27 cellular contexts compared by ENCODE assay signal in genomic region chr11:26847977-26848376, GRCh38.
DNase-seq lines count a peak whose midpoint lies in the region; ATAC-seq and TF ChIP-seq lines count a peak whose summit lies in the region.
"Had no signal": no experiment of that assay in that cellular context is flagged by ENCODE, and none has a peak within 500 bp of the region (broad histone marks: within the 10 kb centered on the region; RNA-seq: fewer than 3 reads in every experiment).

No MANE protein-coding gene starts in this region.

- H3K4me3 ChIP-seq in GM23248 (no peak overlapping the region), esophagus squamous epithelium (no peak overlapping the region), right cardiac atrium (ENCODE audit: low read length) (no peak overlapping the region), suprapubic skin (no peak overlapping the region)
- H3K4me3 ChIP-seq: A549, left lung, neural progenitor cell, Peyer's patch had no signal

- no peak overlapping the region for H3K9ac ChIP-seq in GM23248
- H3K9ac ChIP-seq: neural progenitor cell had no signal

- peaks cover 4% of the 10 kb centered on the region for H3K9me3 Mint-ChIP-seq in type B pancreatic cell
- H3K9me3 Mint-ChIP-seq: neural progenitor cell had no signal

- H3K9me2 ChIP-seq in GM23248 (ENCODE audit: insufficient read depth), result no peaks in the 10 kb centered on the region; the same call in 1 of the 2 replicates

- intact Hi-C loops in esophagus squamous epithelium (cut with DNase I), result no loop called here
- intact Hi-C loops in right cardiac atrium (cut with DNase I), result no loop called here

- no peak for TF ChIP-seq EP300 in suprapubic skin (IDR thresholded peaks at IDR 0.05)

- no peaks in the 10 kb centered on the region for H3K36me3 Mint-ChIP-seq in type B pancreatic cell
- H3K36me3 Mint-ChIP-seq: activated naive CD4-positive, alpha-beta T cell treated with anti-CD3 and anti-CD28 coated beads, Interleukin-2, amount 10 ng/mL, durations not matched to agents 7 days and 5 days; CD4-positive, CD25-positive, alpha-beta regulatory T cell; neural progenitor cell; stimulated activated effector memory CD8-positive, alpha-beta T cell treated with anti-CD3 and anti-CD28 coated beads, Interleukin-12 subunit alpha, Interleukin-12 subunit beta, amount 100 ng/mL, for 72 hours; T-cell had no signal

- H3K4me3 Mint-ChIP-seq in type B pancreatic cell, result no peak overlapping the region
- H3K4me3 Mint-ChIP-seq: activated naive CD4-positive, alpha-beta T cell treated with anti-CD3 and anti-CD28 coated beads, Interleukin-2, amount 10 ng/mL, durations not matched to agents 7 days and 5 days; activated T-helper 1 cell treated with anti-CD3 and anti-CD28 coated beads, Interleukin-12 subunit alpha, Interleukin-12 subunit beta, Interleukin-2, Interleukin-4 antibody, amounts not matched to agents 30 ng/mL and 10 ng/mL and 1 ng/mL, durations not matched to agents 14 hours and 24 hours and 36 hours; CD4-positive, CD25-positive, alpha-beta regulatory T cell; neural progenitor cell; stimulated activated effector memory CD8-positive, alpha-beta T cell treated with anti-CD3 and anti-CD28 coated beads, Interleukin-12 subunit alpha, Interleukin-12 subunit beta, amount 100 ng/mL, for 72 hours; T-cell had no signal

- no peak for DNase-seq in GM23248
- DNase-seq in esophagus squamous epithelium (lab: John Stamatoyannopoulos, UW), result no peak
- DNase-seq in right cardiac atrium, result no peak
- DNase-seq in suprapubic skin (ENCODE audit: low spot score in 2 of 2), result no peak
- no peak for DNase-seq in NCI-H1694 treated with DMSO at 0.1 percent for 48 hours (lab: John Stamatoyannopoulos, UW)
- no peak for DNase-seq in SW480 (ENCODE audit: low spot score)
- no peak for DNase-seq in type B pancreatic cell (ENCODE audit: extremely low spot score, unreplicated experiment)
- DNase-seq in foreskin keratinocyte, result no peak
- DNase-seq: activated naive CD4-positive, alpha-beta T cell treated with anti-CD3 and anti-CD28 coated beads, Interleukin-2, amount 10 ng/mL, durations not matched to agents 7 days and 5 days; AML-193; CD4-positive, CD25-positive, alpha-beta regulatory T cell; DND-41; glutamatergic neuron; islet precursor cell; left lung; NCI-H1417 treated with DMSO at 0.1 percent for 48 hours; NCI-H2107; NCI-H748 treated with DMSO at 0.1 percent for 48 hours; Peyer's patch; substantia nigra; T-cell had no signal

- no peaks in the 10 kb centered on the region for H3K27me3 Mint-ChIP-seq in type B pancreatic cell
- H3K27me3 Mint-ChIP-seq: activated naive CD4-positive, alpha-beta T cell treated with anti-CD3 and anti-CD28 coated beads, Interleukin-2, amount 10 ng/mL, durations not matched to agents 7 days and 5 days; CD4-positive, CD25-positive, alpha-beta regulatory T cell; T-cell had no signal

- H3K4me1 Mint-ChIP-seq in type B pancreatic cell (ENCODE audit: unreplicated experiment), result peaks cover 22% of the 10 kb centered on the region
- H3K4me1 Mint-ChIP-seq: activated naive CD4-positive, alpha-beta T cell treated with anti-CD3 and anti-CD28 coated beads, Interleukin-2, amount 10 ng/mL, durations not matched to agents 7 days and 5 days; stimulated activated effector memory CD8-positive, alpha-beta T cell treated with anti-CD3 and anti-CD28 coated beads, Interleukin-12 subunit alpha, Interleukin-12 subunit beta, amount 100 ng/mL, for 72 hours; T-cell had no signal

- H3K27me3 ChIP-seq in GM23248 (replicated peaks; ENCODE audit: insufficient read depth), result no peaks in the 10 kb centered on the region
- no peaks in the 10 kb centered on the region for H3K27me3 ChIP-seq in esophagus squamous epithelium
- no peaks in the 10 kb centered on the region for H3K27me3 ChIP-seq in right cardiac atrium (ENCODE audit: control insufficient read depth, insufficient read depth)
- no peaks in the 10 kb centered on the region for H3K27me3 ChIP-seq in suprapubic skin
- H3K27me3 ChIP-seq in foreskin keratinocyte, result no peaks in the 10 kb centered on the region
- H3K27me3 ChIP-seq: brain microvascular endothelial cell, left lung, neural progenitor cell, Peyer's patch had no signal

- 14 to 17% methylated on average over 1 of the region's 1 CpG for WGBS in GM23248 (ENCODE audit: low coverage in 1 of 2, low lambda C conversion rate in 2 of 2, missing lambda C conversion rate in 2 of 2), 2 experiments
- 22 to 57% methylated on average over 1 of the region's 1 CpG for WGBS in esophagus squamous epithelium, 2 donors
- 39% methylated on average over 1 of the region's 1 CpG for WGBS in right cardiac atrium
- 32% methylated on average over 1 of the region's 1 CpG for WGBS in suprapubic skin

- no peak overlapping the region for H3K27ac Mint-ChIP-seq in type B pancreatic cell
- H3K27ac Mint-ChIP-seq: activated naive CD4-positive, alpha-beta T cell treated with anti-CD3 and anti-CD28 coated beads, Interleukin-2, amount 10 ng/mL, durations not matched to agents 7 days and 5 days; activated T-helper 1 cell treated with anti-CD3 and anti-CD28 coated beads, Interleukin-12 subunit alpha, Interleukin-12 subunit beta, Interleukin-2, Interleukin-4 antibody, amounts not matched to agents 30 ng/mL and 10 ng/mL and 1 ng/mL, durations not matched to agents 14 hours and 24 hours and 36 hours; CD4-positive, CD25-positive, alpha-beta regulatory T cell; neural progenitor cell; stimulated activated effector memory CD8-positive, alpha-beta T cell treated with anti-CD3 and anti-CD28 coated beads, Interleukin-12 subunit alpha, Interleukin-12 subunit beta, amount 100 ng/mL, for 72 hours; T-cell had no signal

- H2AFZ ChIP-seq in GM23248, result peak overlapping the region; percentile 27; the same call in 1 of the 2 replicates
- H2AFZ ChIP-seq: neural progenitor cell had no signal

- ATAC-seq in right cardiac atrium (peak; percentile 7 to 25), foreskin keratinocyte (no peak)
- ATAC-seq: A549; HepG2; left lung; stimulated activated effector memory CD8-positive, alpha-beta T cell treated with anti-CD3 and anti-CD28 coated beads, Interleukin-12 subunit alpha, Interleukin-12 subunit beta, amount 100 ng/mL, for 72 hours; T-cell had no signal

- peaks cover 12% of the 10 kb centered on the region for H3F3A ChIP-seq in GM23248 (ENCODE audit: insufficient read depth)

- H3K9me3 ChIP-seq in GM23248 (ENCODE audit: low read depth) (no peaks in the 10 kb centered on the region), esophagus squamous epithelium (no peaks in the 10 kb centered on the region), right cardiac atrium (ENCODE audit: control insufficient read depth, low read length) (no peaks in the 10 kb centered on the region), suprapubic skin (no peaks in the 10 kb centered on the region)
- H3K9me3 ChIP-seq: A549, left lung, Peyer's patch had no signal

- H3K36me3 ChIP-seq in GM23248 (ENCODE audit: low read depth), result no peaks in the 10 kb centered on the region
- no peaks in the 10 kb centered on the region for H3K36me3 ChIP-seq in esophagus squamous epithelium
- no peaks in the 10 kb centered on the region for H3K36me3 ChIP-seq in suprapubic skin
- H3K36me3 ChIP-seq: brain microvascular endothelial cell, left lung, neural progenitor cell, Peyer's patch had no signal

- in situ Hi-C loops in GM23248 (cut with MboI), result loop anchor here (10.0 kb wide), 1 partner anchor 63 kb away; no protein-coding TSS in a partner anchor

- peaks cover 49% of the 10 kb centered on the region for H3K4me1 ChIP-seq in GM23248 (ENCODE audit: insufficient read depth)
- peaks cover 0 to 37% (median 0%) of the 10 kb centered on the region in 3 donors for H3K4me1 ChIP-seq in esophagus squamous epithelium
- H3K4me1 ChIP-seq in right cardiac atrium (ENCODE audit: control insufficient read depth, insufficient read depth, low read length), result no peaks in the 10 kb centered on the region
- peaks cover 30% of the 10 kb centered on the region for H3K4me1 ChIP-seq in suprapubic skin
- no peaks in the 10 kb centered on the region for H3K4me1 ChIP-seq in foreskin keratinocyte
- H3K4me1 ChIP-seq: A549, left lung, neural progenitor cell, Peyer's patch had no signal

- TF ChIP-seq POLR2A in esophagus squamous epithelium (IDR thresholded peaks at IDR 0.05), result no peak
- no peak for TF ChIP-seq POLR2A in suprapubic skin (IDR thresholded peaks at IDR 0.05)

- no peak for TF ChIP-seq CTCF in esophagus squamous epithelium (IDR thresholded peaks at IDR 0.05)
- TF ChIP-seq CTCF in suprapubic skin (IDR thresholded peaks at IDR 0.05), result no peak
- no peak for TF ChIP-seq CTCF in type B pancreatic cell (conservative IDR thresholded peaks at IDR 0.05)
- no peak for TF ChIP-seq CTCF in foreskin keratinocyte (conservative IDR thresholded peaks at IDR 0.05)

- H3K79me2 ChIP-seq in GM23248 (ENCODE audit: insufficient read depth), result no peaks in the 10 kb centered on the region

- H3K4me2 ChIP-seq in GM23248 (ENCODE audit: unreplicated experiment), result no peak overlapping the region
- H3K4me2 ChIP-seq: A549, neural progenitor cell had no signal

- H3K27ac ChIP-seq in GM23248 (no peak overlapping the region), esophagus squamous epithelium (peak overlapping the region in 3 of 4 donors; percentile 40 to 71 (median 70)), right cardiac atrium (ENCODE audit: low read length) (peak overlapping the region; percentile 23), suprapubic skin (peak overlapping the region; percentile 85), foreskin keratinocyte (no peak overlapping the region)
- H3K27ac ChIP-seq: A549, brain microvascular endothelial cell, left lung, neural progenitor cell, Peyer's patch had no signal

- H4K20me1 ChIP-seq in GM23248 (ENCODE audit: insufficient read depth), result no peaks in the 10 kb centered on the region

Comparison
In these comparisons a context has a peak if more than half of its experiments do, and no peak if none do; other contexts are left out.
1. H3K27ac ChIP-seq: peak in esophagus squamous epithelium (3 of 4), right cardiac atrium (single experiment) and suprapubic skin (single experiment); none in GM23248 (single experiment) and foreskin keratinocyte (single experiment).